Comparison of ENCODE assay signal across 8 cellular contexts in the genomic region with DNA sequence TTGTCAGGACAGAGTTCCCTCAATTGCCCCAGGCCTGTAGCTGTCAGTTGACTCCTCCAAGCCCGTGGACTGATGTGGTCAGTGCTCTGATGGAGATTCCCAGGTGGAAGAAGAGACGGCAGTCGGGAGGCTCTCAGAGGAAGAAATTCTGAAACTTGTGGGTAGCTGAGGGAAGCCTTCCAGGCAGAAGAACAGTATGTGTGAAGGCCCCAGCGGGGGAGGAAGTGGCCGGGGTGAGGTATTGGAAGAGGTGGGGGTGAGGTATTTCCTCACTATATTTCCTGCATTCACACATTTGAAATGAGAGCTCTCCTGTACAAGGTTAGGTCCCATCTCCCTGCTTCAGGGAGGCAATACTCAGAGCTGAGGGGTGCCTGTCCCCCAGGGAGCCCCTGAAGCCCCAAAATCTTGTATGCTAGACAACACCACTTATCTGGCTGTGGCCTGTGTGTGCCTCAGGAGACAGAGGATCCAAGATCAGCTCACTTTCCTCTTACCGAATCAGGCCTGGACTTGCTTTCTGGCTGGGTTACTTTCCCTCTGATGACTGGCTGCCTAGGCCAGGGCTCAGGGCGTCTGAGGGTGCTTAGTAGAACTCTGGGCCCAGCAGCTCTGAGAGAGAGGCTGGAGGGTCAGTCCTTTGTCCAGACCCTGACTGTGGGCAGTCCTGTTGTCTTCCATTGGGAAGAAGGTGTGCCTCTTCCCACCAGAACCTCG.
A peak's percentile ranks its signal among the peaks of the same experiment; 100 is the strongest.
DNase-seq lines count a peak whose midpoint lies in the region; ATAC-seq and TF ChIP-seq lines count a peak whose summit lies in the region.

No MANE protein-coding gene starts in this region.

- H3K9ac ChIP-seq in rectal smooth muscle tissue (ENCODE audit: low read length), result no peak overlapping the region

- H3K4me1 ChIP-seq in rectal smooth muscle tissue (ENCODE audit: control insufficient read depth, insufficient read depth, low read length), result peaks cover 21% of the 10 kb centered on the region

- no peaks in the 10 kb centered on the region for H3K27me3 ChIP-seq in rectal smooth muscle tissue (ENCODE audit: control insufficient read depth, insufficient read depth, low read length)

- peak; percentile 38 for DNase-seq in activated CD4-positive, alpha-beta T cell treated with anti-CD3 and anti-CD28 coated beads for 1 hour
- no peak for DNase-seq in coronary artery (ENCODE audit: low spot score)
- no peak for DNase-seq in NCI-H345 (lab: John Stamatoyannopoulos, UW)
- DNase-seq in islet precursor cell, result no peak

- no peak for TF ChIP-seq CTCF in coronary artery (IDR thresholded peaks at IDR 0.05)

- H3K36me3 ChIP-seq in rectal smooth muscle tissue (ENCODE audit: control insufficient read depth, insufficient read depth, low read length), result peaks cover 8% of the 10 kb centered on the region

- H3K4me3 ChIP-seq in coronary artery (no peak overlapping the region), rectal smooth muscle tissue (ENCODE audit: low read length) (no peak overlapping the region)

- peak; percentile 65 for ATAC-seq in HG03175 (IDR thresholded peaks at IDR 0.05; ENCODE audit: unreplicated experiment)
- ATAC-seq in GM21526 (IDR thresholded peaks at IDR 0.05; ENCODE audit: low FRiP score, unreplicated experiment), result no peak
- ATAC-seq in GM18520 (IDR thresholded peaks at IDR 0.05; ENCODE audit: unreplicated experiment), result no peak

- H3K27ac ChIP-seq in coronary artery (peak overlapping the region; percentile 57 to 86), rectal smooth muscle tissue (ENCODE audit: low read depth, low read length) (peak overlapping the region; percentile 68)
